ENCODE assay signal across 8 cellular contexts in genomic region chr20:45450097-45450818, GRCh38. TPM values are rescaled to one million over a fixed set of nuclear protein-coding genes. Genes with fewer than 3 reads are reported as not detected.
DNase-seq lines count a peak whose midpoint lies in the region; ATAC-seq and TF ChIP-seq lines count a peak whose summit lies in the region.

No MANE protein-coding gene starts in this region.

- H3K9me3 Mint-ChIP-seq in Caco-2 (ENCODE audit: unreplicated experiment) = no peaks in the 10 kb centered on the region
- no peaks in the 10 kb centered on the region for H3K9me3 Mint-ChIP-seq in mesothelial cell of epicardium

- H3K4me3 Mint-ChIP-seq in Caco-2 (ENCODE audit: unreplicated experiment) (no peak overlapping the region), mesothelial cell of epicardium (no peak overlapping the region)

- H3K36me3 Mint-ChIP-seq in Caco-2 (ENCODE audit: insufficient read depth, unreplicated experiment) (no peaks in the 10 kb centered on the region), mesothelial cell of epicardium (no peaks in the 10 kb centered on the region)

- H3K27ac Mint-ChIP-seq in Caco-2 (ENCODE audit: unreplicated experiment) (no peak overlapping the region), mesothelial cell of epicardium (no peak overlapping the region)

- intact Hi-C loops in Caco-2 (cut with micrococcal nuclease; ENCODE audit: unreplicated experiment) = loop anchor here (1.0 kb wide), 1 partner anchor 9 kb away; no protein-coding TSS in a partner anchor

- peak; percentile 64 to 82 for TF ChIP-seq CTCF in Caco-2 (IDR thresholded peaks at IDR 0.05; ENCODE audit: insufficient read depth in 1 of 2, low read depth in 1 of 2, low read length in 1 of 2, severe bottlenecking in 1 of 2, unreplicated experiment in 1 of 2)
- peak; percentile 75 for TF ChIP-seq CTCF in OCI-LY1 (IDR thresholded peaks at IDR 0.05; ENCODE audit: low read length)
- TF ChIP-seq CTCF in mesothelial cell of epicardium (IDR thresholded peaks at IDR 0.05; ENCODE audit: unreplicated experiment) = peak; percentile 64

- H3K27me3 ChIP-seq in Caco-2 (replicated peaks; ENCODE audit: control insufficient read depth, insufficient read depth, low read length) (no peaks in the 10 kb centered on the region), OCI-LY1 (ENCODE audit: insufficient read depth, low read length) (no peaks in the 10 kb centered on the region)

- no peaks in the 10 kb centered on the region for H3K9me3 ChIP-seq in Caco-2
- H3K9me3 ChIP-seq in OCI-LY1 (ENCODE audit: low read length) = no peaks in the 10 kb centered on the region

- ATAC-seq in HG03095 (IDR thresholded peaks at IDR 0.05; ENCODE audit: unreplicated experiment) = no peak

- no peak overlapping the region for H3K4me2 ChIP-seq in OCI-LY1 (ENCODE audit: low read length)

- CTCF ChIA-PET in Caco-2 (lab: Charles Lee) (interaction anchor here (0.5 to 2.7 kb wide), 20 partner anchors 9 to 321 kb away, joined by 3 to 33 read pairs (median 4); partner anchors contain the start of genes PIGT and SYS1), HEK293T (lab: Yijun Ruan, JAX) (interaction anchor here (0.5 to 2.2 kb wide), 13 partner anchors 13 to 389 kb away, joined by 3 to 11 read pairs (median 4); no protein-coding TSS in a partner anchor)

- no TSS peak for BruUV-seq in Caco-2 (replicated peaks; lab: Mats Ljungman, UMichigan)

- DNase-seq in Caco-2 (peak in 1 of 2 experiments; percentile 61), HEK293T (ENCODE audit: extremely low spot score) (peak; percentile 52), dermis blood vessel endothelial cell (peak; percentile 73), mesothelial cell of epicardium (ENCODE audit: low spot score in 2 of 2, unreplicated experiment in 2 of 2) (no peak), NCI-H128 (lab: John Stamatoyannopoulos, UW; ENCODE audit: unreplicated experiment) (no peak), NCI-H187 (lab: John Stamatoyannopoulos, UW) (no peak)

- no peak overlapping the region for H3K9ac ChIP-seq in OCI-LY1 (ENCODE audit: low read length)

- no peak overlapping the region for H3K27ac ChIP-seq in OCI-LY1 (ENCODE audit: low read depth, low read length, poor library complexity, severe bottlenecking)

- no peaks in the 10 kb centered on the region for H3K9me2 ChIP-seq in OCI-LY1 (ENCODE audit: low read depth, low read length)

- H3K4me3 ChIP-seq in Caco-2 (ENCODE audit: low read depth, low read length) (no peak overlapping the region), OCI-LY1 (ENCODE audit: low read depth, low read length, poor library complexity, severe bottlenecking) (no peak overlapping the region)

- POLR2A ChIA-PET in Caco-2 (lab: Charles Lee) (interaction anchor here (0.5 to 0.9 kb wide), 3 partner anchors 27 to 108 kb away, joined by 3 to 9 read pairs (median 4); partner anchors contain the start of gene SYS1), HEK293T (lab: Yijun Ruan, JAX) (interaction anchor here (0.9 to 1.7 kb wide), 2 partner anchors 14 to 87 kb away, joined by 3 to 5 read pairs; partner anchors contain the start of gene SYS1)

- H3K36me3 ChIP-seq in Caco-2 (ENCODE audit: control insufficient read depth, insufficient read depth, low read length) (no peaks in the 10 kb centered on the region), OCI-LY1 (ENCODE audit: insufficient read depth, low read length) (no peaks in the 10 kb centered on the region)

- no peaks in the 10 kb centered on the region for H3K27me3 Mint-ChIP-seq in Caco-2 (ENCODE audit: insufficient read depth, unreplicated experiment)
- no peaks in the 10 kb centered on the region for H3K27me3 Mint-ChIP-seq in mesothelial cell of epicardium (ENCODE audit: low read depth)

- no peak overlapping the region for H2AFZ ChIP-seq in OCI-LY1 (ENCODE audit: low read length)

- no peaks in the 10 kb centered on the region for H3F3A ChIP-seq in OCI-LY1 (ENCODE audit: insufficient read depth, low read length)

- no peaks in the 10 kb centered on the region for H3K79me2 ChIP-seq in OCI-LY1 (ENCODE audit: insufficient read depth, low read length)

- H3K4me1 Mint-ChIP-seq in Caco-2 (ENCODE audit: low read depth, unreplicated experiment) = peaks cover 12% of the 10 kb centered on the region
- peaks cover 19% of the 10 kb centered on the region for H3K4me1 Mint-ChIP-seq in mesothelial cell of epicardium

- peaks cover 14% of the 10 kb centered on the region for H3K4me1 ChIP-seq in Caco-2
- H3K4me1 ChIP-seq in OCI-LY1 (ENCODE audit: insufficient read depth, low read length, severe bottlenecking) = no peaks in the 10 kb centered on the region

- no peaks in the 10 kb centered on the region for H4K20me1 ChIP-seq in OCI-LY1 (ENCODE audit: insufficient read depth, low read length)

TF ChIP-seq in HEK293T, 16 proteins besides CTCF, POLR2A, EP300 and RAD21:
- no peak for TF ChIP-seq FOXK2 (IDR thresholded peaks at IDR 0.05)
- no peak for TF ChIP-seq FOXA1 (IDR thresholded peaks at IDR 0.05)
- TF ChIP-seq ZNF384 (IDR thresholded peaks at IDR 0.05) = no peak
- no peak for TF ChIP-seq CTBP1 (IDR thresholded peaks at IDR 0.05; ENCODE audit: borderline replicate concordance)
- no peak for TF ChIP-seq FOXM1 (IDR thresholded peaks at IDR 0.05; ENCODE audit: borderline replicate concordance)
- no peak for TF ChIP-seq LEF1 (IDR thresholded peaks at IDR 0.05; ENCODE audit: borderline replicate concordance)
- TF ChIP-seq PKNOX1 (IDR thresholded peaks at IDR 0.05) = no peak
- no peak for TF ChIP-seq TARDBP (IDR thresholded peaks at IDR 0.05)
- no peak for TF ChIP-seq ARNT (IDR thresholded peaks at IDR 0.05)

RNA-seq across cellular contexts. Expression of gene WFDC2, which starts 19.3 kb away (rescaled TPM):
- total RNA-seq in Caco-2 (2022) (14.3 and 16.9 TPM in 2 replicates), dermis blood vessel endothelial cell (not detected in 2 replicates), mesothelial cell of epicardium (57.8 to 61.9 TPM (median 61.3 TPM) in 3 replicates)

RNA-seq across cellular contexts. Expression of gene PIGT, which starts 34.3 kb away (rescaled TPM):
- 239 and 259 TPM in 2 replicates for total RNA-seq in Caco-2 (2022)
- total RNA-seq in dermis blood vessel endothelial cell = 23.8 and 32.4 TPM in 2 replicates
- 63.0 to 71.5 TPM (median 70.8 TPM) in 3 replicates for total RNA-seq in mesothelial cell of epicardium

RNA-seq across cellular contexts. Expression of gene DBNDD2, which starts 42.2 kb away (rescaled TPM):
- total RNA-seq in Caco-2 (2022) (71.0 and 74.3 TPM in 2 replicates), dermis blood vessel endothelial cell (3.4 and 8.9 TPM in 2 replicates), mesothelial cell of epicardium (10.5 to 11.4 TPM (median 11.0 TPM) in 3 replicates)

Comparison
In these comparisons a context has a peak if more than half of its experiments do, and no peak if none do; other contexts are left out.
1. DNase-seq: peak in HEK293T (single experiment) and dermis blood vessel endothelial cell (single experiment); none in mesothelial cell of epicardium (0 of 2), NCI-H128 (single experiment) and NCI-H187 (0 of 2).
2. Peak in every context shown above with its lines, with median percentiles within 50 percentile points of each other: CTCF ChIP-seq.